In the genomic region with DNA sequence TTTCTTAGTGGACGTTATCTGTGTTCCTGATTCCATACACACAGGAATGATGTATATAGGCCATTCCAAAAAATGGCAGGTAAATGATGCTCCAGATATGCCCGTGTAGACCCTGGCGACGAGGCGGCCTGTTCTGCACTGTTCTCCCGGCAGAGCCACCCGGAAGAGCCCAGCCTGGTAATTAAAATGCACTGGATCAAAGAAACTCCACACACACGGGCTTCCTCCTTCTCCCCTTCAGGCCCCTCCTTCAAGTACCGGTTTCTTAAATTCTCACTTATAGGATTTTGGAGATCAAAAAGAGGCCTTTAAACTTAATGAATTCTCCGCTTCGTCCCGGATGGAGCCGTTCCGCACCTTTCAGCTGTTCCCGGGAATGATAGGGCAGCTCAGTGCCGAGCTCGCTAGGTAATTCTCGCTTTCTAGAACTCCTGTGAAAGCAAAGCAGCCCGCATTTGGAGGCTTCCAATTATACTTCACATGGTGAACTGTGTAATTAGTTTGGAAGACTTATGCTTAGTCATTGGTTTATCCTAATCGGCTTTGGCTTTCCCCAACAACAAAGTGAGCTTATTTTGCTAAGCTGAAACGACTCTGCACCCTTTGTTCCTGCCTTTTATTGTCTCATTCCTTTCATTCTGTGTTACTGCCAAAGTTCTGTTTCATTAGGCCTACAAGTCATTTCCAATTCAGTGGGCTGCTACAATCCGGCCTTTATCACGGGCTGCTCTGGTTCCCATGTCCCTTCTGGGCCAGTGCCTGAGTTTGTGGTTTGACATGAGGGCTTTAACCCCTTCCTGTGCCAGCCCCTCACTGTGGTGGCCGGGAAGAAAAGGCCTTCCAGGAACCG, we compare ENCODE assay signal across 9 cellular contexts.
DNase-seq lines count a peak whose midpoint lies in the region; ATAC-seq and TF ChIP-seq lines count a peak whose summit lies in the region.
"Had no signal": no experiment of that assay in that cellular context is flagged by ENCODE, and none has a peak within 500 bp of the region (broad histone marks: within the 10 kb centered on the region; RNA-seq: fewer than 3 reads in every experiment).

No MANE protein-coding gene starts in this region.

- no peak for TF ChIP-seq CTCF in 22Rv1 (IDR thresholded peaks at IDR 0.05)
- TF ChIP-seq CTCF in HCT116 (IDR thresholded peaks at IDR 0.05 in 2 of 3, conservative IDR thresholded peaks at IDR 0.05 in 1 of 3; ENCODE audit: borderline replicate concordance in 1 of 3, insufficient read depth in 1 of 3, low read depth in 2 of 3, low read length in 2 of 3) = no peak
- TF ChIP-seq CTCF in astrocyte of the spinal cord (IDR thresholded peaks at IDR 0.05; ENCODE audit: low read depth, low read length) = no peak
- no peak for TF ChIP-seq CTCF in mucosa of descending colon (IDR thresholded peaks at IDR 0.05)

- no peak for ATAC-seq in HCT116
- ATAC-seq in mucosa of descending colon = no peak
- no peak for ATAC-seq in HG03159 (IDR thresholded peaks at IDR 0.05; ENCODE audit: unreplicated experiment)

- intact Hi-C loops in HCT116 (cut with micrococcal nuclease) (no loop called here), mucosa of descending colon (cut with DNase I, micrococcal nuclease) (no loop called here)

- CTCF ChIA-PET in HCT116 (lab: Charles Lee) (interaction anchor here (1.0 to 1.8 kb wide), 4 partner anchors 34 to 341 kb away, joined by 3 to 7 read pairs (median 4); no protein-coding TSS in a partner anchor), HEK293T (lab: Yijun Ruan, JAX) (no interaction called here)

- no peak for TF ChIP-seq RAD21 in HCT116 (IDR thresholded peaks at IDR 0.05; ENCODE audit: low read depth)

- no peak overlapping the region for H3K4me2 ChIP-seq in HCT116 (ENCODE audit: low read length)

- H3K4me1 ChIP-seq in HCT116 (ENCODE audit: control insufficient read depth in 1 of 2, insufficient read depth in 2 of 2, low read length in 2 of 2) (peaks cover 29% of the 10 kb centered on the region in 2 experiments), mucosa of descending colon (ENCODE audit: low read depth) (peaks cover 31% of the 10 kb centered on the region)

- in situ Hi-C loops in astrocyte of the spinal cord (cut with HindIII; ENCODE audit: low sequenced_read_pairs) = no loop called here

- no peaks in the 10 kb centered on the region for H3K9me2 ChIP-seq in HCT116 (ENCODE audit: insufficient read depth)

- H3K4me3 ChIP-seq in HCT116 (replicated peaks in 1 of 2; ENCODE audit: low read depth in 1 of 2, low read length in 2 of 2) (no peak overlapping the region), astrocyte of the spinal cord (ENCODE audit: low read depth, low read length) (no peak overlapping the region), mucosa of descending colon (no peak overlapping the region)

- H3K27me3 ChIP-seq in HCT116 (ENCODE audit: insufficient read depth, low read length) = no peaks in the 10 kb centered on the region
- H3K27me3 ChIP-seq: neutrophil had no signal

- H3K9me3 ChIP-seq in HCT116 (ENCODE audit: control insufficient read depth in 1 of 2, insufficient read depth in 1 of 2, low read depth in 1 of 2, low read length in 2 of 2) (no peaks in the 10 kb centered on the region), mucosa of descending colon (no peaks in the 10 kb centered on the region)
- H3K9me3 ChIP-seq: neutrophil had no signal

- DNase-seq in HCT116 (ENCODE audit: low read depth, low spot score) (no peak), astrocyte of the spinal cord (ENCODE audit: low read depth, low spot score) (peak; percentile 94), left kidney (ENCODE audit: low read depth, low spot score) (peak; percentile 90), HEK293T (ENCODE audit: extremely low spot score) (no peak), GOT3 (lab: John Stamatoyannopoulos, UW) (no peak), mucosa of descending colon (no peak)

- no peak overlapping the region for H3K9ac ChIP-seq in HCT116 (ENCODE audit: low read length)

- peak overlapping the region; percentile 75 for H3K27ac ChIP-seq in 22Rv1
- peak overlapping the region; percentile 44 for H3K27ac ChIP-seq in HCT116 (ENCODE audit: low read depth, low read length)
- H3K27ac ChIP-seq: neutrophil had no signal

- no peak for TF ChIP-seq POLR2A in HCT116 (IDR thresholded peaks at IDR 0.05; ENCODE audit: borderline replicate concordance, extremely low read depth, insufficient read depth, insufficient read length)

- H3K36me3 ChIP-seq in HCT116 (ENCODE audit: control insufficient read depth in 1 of 2, insufficient read depth in 2 of 2, low read length in 2 of 2) (no peaks in the 10 kb centered on the region; a peak in 1 of 4 replicates), mucosa of descending colon (ENCODE audit: low read depth) (no peaks in the 10 kb centered on the region)

- H2AFZ ChIP-seq in HCT116 (ENCODE audit: low read depth, low read length, poor library complexity, severe bottlenecking) = no peak overlapping the region

- POLR2A ChIA-PET in HCT116 (lab: Charles Lee) = no interaction called here
- POLR2A ChIA-PET in HEK293T (lab: Yijun Ruan, JAX) = no interaction called here

- BruUV-seq in HCT116 (replicated peaks; lab: Mats Ljungman, UMichigan) = no TSS peak

- no peaks in the 10 kb centered on the region; the same call in 1 of the 2 replicates for H3K79me2 ChIP-seq in HCT116 (ENCODE audit: insufficient read depth, low read length)

- RAD21 ChIA-PET in HCT116 (lab: Charles Lee; ENCODE audit: low non-redundant PET in 1 of 2, low total read pairs in 2 of 2, uncharacterized antibody in 2 of 2, unreplicated experiment in 2 of 2) = interaction anchor here in 1 of 2 experiments (0.6 kb wide), 1 partner anchor 265 kb away, joined by 3 read pairs; no protein-coding TSS in a partner anchor

- H4K20me1 ChIP-seq in HCT116 (ENCODE audit: insufficient read depth) = no peaks in the 10 kb centered on the region

TF ChIP-seq in HCT116, 20 proteins besides CTCF, POLR2A, EP300 and RAD21 (continues in another document):
- TF ChIP-seq SRF (IDR thresholded peaks at IDR 0.05; ENCODE audit: low read depth) (no peak), EGR1 (IDR thresholded peaks at IDR 0.05; ENCODE audit: low read depth) (no peak), ZNF274 (IDR thresholded peaks at IDR 0.05; ENCODE audit: low read depth, low read length) (no peak), EZH2 (IDR thresholded peaks at IDR 0.05) (no peak), CBX3 (IDR thresholded peaks at IDR 0.05; ENCODE audit: low read depth) (no peak), ZFX (IDR thresholded peaks at IDR 0.05) (no peak), JUND (IDR thresholded peaks at IDR 0.05) (no peak), CEBPB (IDR thresholded peaks at IDR 0.05; ENCODE audit: low read depth) (no peak), YY1 (IDR thresholded peaks at IDR 0.05; ENCODE audit: extremely low read depth, insufficient replicate concordance, low read depth, low read length) (no peak), SIN3A (IDR thresholded peaks at IDR 0.05; ENCODE audit: low read depth) (no peak)
- TF ChIP-seq, protein P1, sequence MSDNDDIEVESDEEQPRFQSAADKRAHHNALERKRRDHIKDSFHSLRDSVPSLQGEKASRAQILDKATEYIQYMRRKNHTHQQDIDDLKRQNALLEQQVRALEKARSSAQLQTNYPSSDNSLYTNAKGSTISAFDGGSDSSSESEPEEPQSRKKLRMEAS (IDR thresholded peaks at IDR 0.05) = no peak
- TF ChIP-seq, protein P2, sequence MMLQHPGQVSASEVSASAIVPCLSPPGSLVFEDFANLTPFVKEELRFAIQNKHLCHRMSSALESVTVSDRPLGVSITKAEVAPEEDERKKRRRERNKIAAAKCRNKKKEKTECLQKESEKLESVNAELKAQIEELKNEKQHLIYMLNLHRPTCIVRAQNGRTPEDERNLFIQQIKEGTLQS (IDR thresholded peaks at IDR 0.05) = no peak

TF ChIP-seq in HEK293T, 16 proteins besides CTCF, POLR2A, EP300 and RAD21:
- TF ChIP-seq TARDBP (IDR thresholded peaks at IDR 0.05) (no peak), BHLHE40 (IDR thresholded peaks at IDR 0.05; ENCODE audit: borderline replicate concordance) (no peak), HDGF (IDR thresholded peaks at IDR 0.05; ENCODE audit: borderline replicate concordance) (no peak), FOXK2 (IDR thresholded peaks at IDR 0.05) (no peak), ARNT (IDR thresholded peaks at IDR 0.05) (no peak), FOXM1 (IDR thresholded peaks at IDR 0.05; ENCODE audit: borderline replicate concordance) (no peak), ZNF384 (IDR thresholded peaks at IDR 0.05) (no peak), LEF1 (IDR thresholded peaks at IDR 0.05; ENCODE audit: borderline replicate concordance) (no peak), CTBP1 (IDR thresholded peaks at IDR 0.05; ENCODE audit: borderline replicate concordance) (no peak), FOXA1 (IDR thresholded peaks at IDR 0.05) (no peak), ELF4 (IDR thresholded peaks at IDR 0.05) (no peak), L3MBTL2 (conservative IDR thresholded peaks at IDR 0.05) (no peak), SP1 (IDR thresholded peaks at IDR 0.05) (no peak), NFRKB (IDR thresholded peaks at IDR 0.05) (no peak), SUZ12 (IDR thresholded peaks at IDR 0.05) (no peak)
TF ChIP-seq in HEK293T: peak in this region for 0.

Comparison
In these comparisons a context has a peak if more than half of its experiments do, and no peak if none do; other contexts are left out.
1. DNase-seq: peak in astrocyte of the spinal cord (single experiment) and left kidney (single experiment); none in HCT116 (single experiment), HEK293T (single experiment), GOT3 (single experiment) and mucosa of descending colon (0 of 3).